ENCODE assay signal across 2 cellular contexts in the genomic region with DNA sequence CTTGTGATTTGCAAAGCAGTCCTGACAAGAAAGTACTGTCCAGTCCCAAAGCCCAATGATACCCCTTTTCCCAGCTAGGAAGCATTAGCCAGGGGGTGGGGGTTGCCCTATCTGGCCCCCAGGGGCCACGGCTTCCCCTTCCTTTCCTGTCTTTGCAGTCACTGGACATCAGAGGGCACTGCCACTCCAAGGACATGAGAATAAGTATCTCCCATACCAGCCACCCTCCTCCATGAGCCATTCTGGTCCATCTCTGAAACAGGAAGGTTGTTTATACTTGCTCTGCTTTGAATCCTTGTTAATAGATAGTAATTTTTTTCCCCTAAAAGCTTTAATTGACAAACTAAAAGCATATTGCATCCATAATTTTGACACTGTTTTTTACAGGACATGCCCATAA.
TF ChIP-seq lines count a peak whose summit lies in the region.

No MANE protein-coding gene starts in this region.

TF ChIP-seq in HepG2, 621 proteins besides CTCF, POLR2A, EP300 and RAD21:
- TF ChIP-seq, protein P1, sequence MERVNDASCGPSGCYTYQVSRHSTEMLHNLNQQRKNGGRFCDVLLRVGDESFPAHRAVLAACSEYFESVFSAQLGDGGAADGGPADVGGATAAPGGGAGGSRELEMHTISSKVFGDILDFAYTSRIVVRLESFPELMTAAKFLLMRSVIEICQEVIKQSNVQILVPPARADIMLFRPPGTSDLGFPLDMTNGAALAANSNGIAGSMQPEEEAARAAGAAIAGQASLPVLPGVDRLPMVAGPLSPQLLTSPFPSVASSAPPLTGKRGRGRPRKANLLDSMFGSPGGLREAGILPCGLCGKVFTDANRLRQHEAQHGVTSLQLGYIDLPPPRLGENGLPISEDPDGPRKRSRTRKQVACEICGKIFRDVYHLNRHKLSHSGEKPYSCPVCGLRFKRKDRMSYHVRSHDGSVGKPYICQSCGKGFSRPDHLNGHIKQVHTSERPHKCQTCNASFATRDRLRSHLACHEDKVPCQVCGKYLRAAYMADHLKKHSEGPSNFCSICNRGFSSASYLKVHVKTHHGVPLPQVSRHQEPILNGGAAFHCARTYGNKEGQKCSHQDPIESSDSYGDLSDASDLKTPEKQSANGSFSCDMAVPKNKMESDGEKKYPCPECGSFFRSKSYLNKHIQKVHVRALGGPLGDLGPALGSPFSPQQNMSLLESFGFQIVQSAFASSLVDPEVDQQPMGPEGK (CRISPR knock-in tag; IDR thresholded peaks at IDR 0.05), result 0 out of 2 replicates have a peak, but pooled peaks have one; percentile 20
- TF ChIP-seq, protein P2, sequence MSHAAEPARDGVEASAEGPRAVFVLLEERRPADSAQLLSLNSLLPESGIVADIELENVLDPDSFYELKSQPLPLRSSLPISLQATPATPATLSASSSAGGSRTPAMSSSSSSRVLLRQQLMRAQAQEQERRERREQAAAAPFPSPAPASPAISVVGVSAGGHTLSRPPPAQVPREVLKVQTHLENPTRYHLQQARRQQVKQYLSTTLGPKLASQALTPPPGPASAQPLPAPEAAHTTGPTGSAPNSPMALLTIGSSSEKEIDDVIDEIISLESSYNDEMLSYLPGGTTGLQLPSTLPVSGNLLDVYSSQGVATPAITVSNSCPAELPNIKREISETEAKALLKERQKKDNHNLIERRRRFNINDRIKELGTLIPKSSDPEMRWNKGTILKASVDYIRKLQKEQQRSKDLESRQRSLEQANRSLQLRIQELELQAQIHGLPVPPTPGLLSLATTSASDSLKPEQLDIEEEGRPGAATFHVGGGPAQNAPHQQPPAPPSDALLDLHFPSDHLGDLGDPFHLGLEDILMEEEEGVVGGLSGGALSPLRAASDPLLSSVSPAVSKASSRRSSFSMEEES (CRISPR knock-in tag; IDR thresholded peaks at IDR 0.05), result no peak
TF ChIP-seq in HepG2: peak in this region for 1.

TF ChIP-seq in K562, 482 proteins besides CTCF, POLR2A, EP300 and RAD21:
- TF ChIP-seq DIDO1 (tag; IDR thresholded peaks at IDR 0.05; ENCODE audit: low read depth), result no peak
- no peak for TF ChIP-seq ZBTB9 (CRISPR knock-in tag; IDR thresholded peaks at IDR 0.05)
- TF ChIP-seq ZNF354B (CRISPR knock-in tag; IDR thresholded peaks at IDR 0.05), result no peak
- TF ChIP-seq EHMT2 (IDR thresholded peaks at IDR 0.05), result no peak
- no peak for TF ChIP-seq NRF1 (conservative IDR thresholded peaks at IDR 0.05 in 1 of 2, IDR thresholded peaks at IDR 0.05 in 1 of 2)
- no peak for TF ChIP-seq GATAD2A (IDR thresholded peaks at IDR 0.05)
- no peak for TF ChIP-seq ARHGAP35 (IDR thresholded peaks at IDR 0.05; ENCODE audit: partially characterized antibody)
